18 cellular contexts compared by ENCODE assay signal in the genomic region with DNA sequence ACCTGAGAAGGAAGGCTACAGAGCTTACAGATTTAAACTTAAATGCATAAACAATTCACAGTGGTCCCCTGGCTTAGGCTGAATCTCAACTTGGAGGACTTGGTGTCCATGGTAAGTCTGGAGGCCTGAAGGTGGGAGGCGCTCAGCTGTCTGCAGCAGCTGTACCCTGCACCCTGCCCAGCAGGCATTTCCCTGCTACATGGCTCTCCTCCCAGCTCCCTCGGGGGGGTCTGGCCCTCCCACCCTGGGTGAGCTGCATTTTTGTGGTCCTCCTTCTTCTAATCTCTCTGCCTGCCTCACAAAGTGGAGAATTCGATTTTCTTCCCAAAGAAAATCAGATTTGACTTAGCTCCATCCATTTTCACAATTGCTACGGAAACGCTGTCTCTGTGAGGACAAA.
DNase-seq lines count a peak whose midpoint lies in the region; ATAC-seq and TF ChIP-seq lines count a peak whose summit lies in the region.
"Had no signal": no experiment of that assay in that cellular context is flagged by ENCODE, and none has a peak within 500 bp of the region (broad histone marks: within the 10 kb centered on the region; RNA-seq: fewer than 3 reads in every experiment).

No MANE protein-coding gene starts in this region.

- H3K27me3 Mint-ChIP-seq in neural progenitor cell (ENCODE audit: insufficient read depth, low read depth) = peaks cover 6% of the 10 kb centered on the region

- DNase-seq in AG10803 (ENCODE audit: low read depth) (peak; percentile 20), EH (ENCODE audit: low read depth) (peak; percentile 33), astrocyte of the hippocampus (ENCODE audit: low read depth, low spot score) (peak; percentile 79), neural progenitor cell (ENCODE audit: low spot score) (no peak), NCI-H69 (lab: John Stamatoyannopoulos, UW) (no peak), tibial artery (no peak)
- DNase-seq in stimulated activated naive CD4-positive, alpha-beta T cell treated with Interleukin-2 at 50 U/mL for 16 hours (lab: John Stamatoyannopoulos, UW) = no peak
- DNase-seq: BE2C; Caco-2; CD4-positive, alpha-beta T cell; GDM1; GOT3; H7; HFFc6 had no signal

- H3K36me3 ChIP-seq in neural progenitor cell (no peaks in the 10 kb centered on the region), tibial artery (no peaks in the 10 kb centered on the region)
- H3K36me3 ChIP-seq: BE2C had no signal

- H3K9me3 Mint-ChIP-seq in neural progenitor cell = no peaks in the 10 kb centered on the region
- H3K9me3 Mint-ChIP-seq: HFFc6 had no signal

- H3K9me3 ChIP-seq in neural progenitor cell (ENCODE audit: low read depth) = no peaks in the 10 kb centered on the region
- H3K9me3 ChIP-seq in tibial artery = no peaks in the 10 kb centered on the region
- H3K9me3 ChIP-seq: BE2C, Caco-2 had no signal

- H4K20me1 ChIP-seq in neural progenitor cell (ENCODE audit: low read depth) = no peaks in the 10 kb centered on the region

- H3K79me2 ChIP-seq in neural progenitor cell (ENCODE audit: low read depth) = no peaks in the 10 kb centered on the region

- no peak overlapping the region for H3K27ac ChIP-seq in neural progenitor cell
- H3K27ac ChIP-seq in tibial artery = no peak overlapping the region
- H3K27ac ChIP-seq: C4-2B, HL-60 had no signal

- H3K36me3 Mint-ChIP-seq in neural progenitor cell = no peaks in the 10 kb centered on the region

- H3K4me2 ChIP-seq in neural progenitor cell = no peak overlapping the region

- no peak overlapping the region for H3K27ac Mint-ChIP-seq in neural progenitor cell
- H3K27ac Mint-ChIP-seq: CD4-positive, alpha-beta T cell; HFFc6 had no signal

- peaks cover 4% of the 10 kb centered on the region for H3F3A ChIP-seq in neural progenitor cell (ENCODE audit: low read depth)

- H3K4me1 Mint-ChIP-seq in neural progenitor cell = peaks cover 13% of the 10 kb centered on the region

- H3K9ac ChIP-seq in neural progenitor cell = no peak overlapping the region

- peak overlapping the region; percentile 44 for H2AFZ ChIP-seq in neural progenitor cell (replicated peaks)

- H3K4me3 Mint-ChIP-seq in neural progenitor cell = no peak overlapping the region
- H3K4me3 Mint-ChIP-seq: CD4-positive, alpha-beta T cell; HFFc6 had no signal

- no peak overlapping the region for H3K4me3 ChIP-seq in AG10803 (ENCODE audit: low read length)
- no peak overlapping the region for H3K4me3 ChIP-seq in neural progenitor cell
- no peak overlapping the region for H3K4me3 ChIP-seq in tibial artery

- intact Hi-C loops in tibial artery (cut with DNase I; ENCODE audit: low total_unique reads) = no loop called here

- no peak for ATAC-seq in GM18907 (IDR thresholded peaks at IDR 0.05; ENCODE audit: unreplicated experiment)
- ATAC-seq: HCT116 had no signal

- H3K4me1 ChIP-seq in neural progenitor cell (peaks cover 13% of the 10 kb centered on the region), tibial artery (no peaks in the 10 kb centered on the region)
- H3K4me1 ChIP-seq: BE2C, Caco-2 had no signal

- H3K27me3 ChIP-seq in neural progenitor cell (no peaks in the 10 kb centered on the region), tibial artery (no peaks in the 10 kb centered on the region)

- TF ChIP-seq CTCF in AG10803 (conservative IDR thresholded peaks at IDR 0.05; ENCODE audit: low read length) (no peak), neural progenitor cell (IDR thresholded peaks at IDR 0.05) (no peak), tibial artery (IDR thresholded peaks at IDR 0.05) (no peak)

Comparison
In these comparisons a context has a peak if more than half of its experiments do, and no peak if none do; other contexts are left out.
1. DNase-seq: peak in AG10803 (single experiment), EH (single experiment) and astrocyte of the hippocampus (single experiment); none in neural progenitor cell (single experiment), stimulated activated naive CD4-positive, alpha-beta T cell treated with Interleukin-2 at 50 U/mL for 16 hours (single experiment), NCI-H69 (single experiment) and tibial artery (0 of 2).